Comparison of ENCODE assay signal across 9 cellular contexts in the genomic region with DNA sequence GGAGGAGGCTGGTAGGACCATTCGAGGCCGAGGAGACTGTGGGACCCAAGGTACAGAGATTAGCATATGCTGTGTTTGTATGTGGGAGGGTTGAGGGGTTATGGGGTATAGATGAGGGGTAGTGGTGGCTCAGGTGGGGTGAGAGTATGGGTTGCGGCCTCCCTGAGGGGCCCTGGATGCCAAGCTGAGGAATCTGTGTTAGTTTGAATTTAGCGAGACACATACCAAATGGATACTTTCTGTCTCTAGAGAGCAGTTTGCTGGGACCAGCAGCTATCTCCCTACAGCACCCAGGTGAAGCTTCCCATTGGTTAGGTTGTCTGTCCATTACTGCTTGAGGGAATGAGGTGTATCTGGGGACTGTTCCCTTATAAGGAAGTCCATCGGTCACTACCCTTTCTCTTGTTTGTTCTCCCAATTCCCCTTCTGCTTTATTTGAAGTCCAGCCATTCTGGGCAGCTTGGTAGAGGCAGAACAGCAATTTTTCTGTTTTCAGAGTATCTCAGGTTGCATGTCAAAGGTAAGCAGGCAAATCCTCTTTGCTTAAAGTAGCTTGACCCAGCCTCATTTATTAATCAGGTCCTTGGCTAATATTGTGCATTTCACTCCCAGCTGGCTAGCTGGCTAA. TPM values are rescaled to one million over a fixed set of nuclear protein-coding genes. Genes with fewer than 3 reads are reported as not detected.
DNase-seq lines count a peak whose midpoint lies in the region; ATAC-seq and TF ChIP-seq lines count a peak whose summit lies in the region.
"Had no signal": no experiment of that assay in that cellular context is flagged by ENCODE, and none has a peak within 500 bp of the region (broad histone marks: within the 10 kb centered on the region; RNA-seq: fewer than 3 reads in every experiment).

No MANE protein-coding gene starts in this region.

- peaks cover under 1 to 20% of the 10 kb centered on the region in 2 donors for H3K36me3 Mint-ChIP-seq in CD4-positive, alpha-beta memory T cell
- peaks cover 51% of the 10 kb centered on the region for H3K36me3 Mint-ChIP-seq in dendritic cell treated with granulocyte-macrophage colony-stimulating factor and Interleukin-4, amounts not matched to agents 40 ng/mL and 50 ng/mL, for 4 days (ENCODE audit: low read depth)
- peaks cover under 1% of the 10 kb centered on the region for H3K36me3 Mint-ChIP-seq in nephron progenitor cell (ENCODE audit: low read depth)

- ATAC-seq in HG02938 (IDR thresholded peaks at IDR 0.05; ENCODE audit: unreplicated experiment), result no peak

- no peaks in the 10 kb centered on the region for H3K9me3 ChIP-seq in CD4-positive, alpha-beta memory T cell (ENCODE audit: control insufficient read depth in 1 of 2, low read length in 2 of 2)
- H3K9me3 ChIP-seq in BE2C, result no peaks in the 10 kb centered on the region

- H3K36me3 ChIP-seq in CD4-positive, alpha-beta memory T cell (ENCODE audit: insufficient read depth, low read length), result no peaks in the 10 kb centered on the region
- no peaks in the 10 kb centered on the region for H3K36me3 ChIP-seq in BE2C

- no peak overlapping the region for H3K27ac ChIP-seq in CD4-positive, alpha-beta memory T cell (ENCODE audit: low read depth, low read length)

- intact Hi-C loops in CD4-positive, alpha-beta memory T cell (cut with micrococcal nuclease), result no loop called here
- intact Hi-C loops in dendritic cell treated with granulocyte-macrophage colony-stimulating factor and Interleukin-4, amounts not matched to agents 40 ng/mL and 50 ng/mL, for 4 days (cut with micrococcal nuclease), result no loop called here

- H3K4me1 ChIP-seq in CD4-positive, alpha-beta memory T cell (ENCODE audit: insufficient read depth, low read length), result peaks cover 56% of the 10 kb centered on the region
- H3K4me1 ChIP-seq in BE2C, result peaks cover 8% of the 10 kb centered on the region

- no peak for TF ChIP-seq CTCF in nephron progenitor cell (IDR thresholded peaks at IDR 0.05)
- no peak for TF ChIP-seq CTCF in BE2C (IDR thresholded peaks at IDR 0.05; ENCODE audit: low read depth, low read length)

- CTCF ChIA-PET in CD4-positive, alpha-beta memory T cell (lab: Charles Lee; ENCODE audit: partially characterized antibody), result interaction anchor here (1.5 to 1.6 kb wide), 2 partner anchors 10 to 35 kb away, joined by 3 to 4 read pairs; no protein-coding TSS in a partner anchor

- no peaks in the 10 kb centered on the region for H3K9me3 Mint-ChIP-seq in CD4-positive, alpha-beta memory T cell
- no peaks in the 10 kb centered on the region for H3K9me3 Mint-ChIP-seq in dendritic cell treated with granulocyte-macrophage colony-stimulating factor and Interleukin-4, amounts not matched to agents 40 ng/mL and 50 ng/mL, for 4 days
- H3K9me3 Mint-ChIP-seq in nephron progenitor cell, result no peaks in the 10 kb centered on the region

- DNase-seq in CD4-positive, alpha-beta memory T cell, result no peak
- DNase-seq in NCI-H2196 treated with DMSO at 0.1 percent for 48 hours (lab: John Stamatoyannopoulos, UW; ENCODE audit: unreplicated experiment) (peak; percentile 25), nephron progenitor cell (no peak), putamen (ENCODE audit: low spot score) (no peak), BE2C (no peak), EL (no peak)
- DNase-seq: NCI-H2081 treated with DMSO at 0.1 percent for 48 hours had no signal

- no peak overlapping the region for H3K4me3 ChIP-seq in CD4-positive, alpha-beta memory T cell (ENCODE audit: low read length in 2 of 2)
- H3K4me3 ChIP-seq in BE2C (ENCODE audit: low read depth, low read length), result no peak overlapping the region

- POLR2A ChIA-PET in CD4-positive, alpha-beta memory T cell (lab: Charles Lee; ENCODE audit: partially characterized antibody), result interaction anchor here (0.6 to 1.4 kb wide), 4 partner anchors 14 to 1007 kb away, joined by 3 to 5 read pairs (median 3); a partner anchor contains a TSS

- H3K4me3 Mint-ChIP-seq in CD4-positive, alpha-beta memory T cell, result peak overlapping the region in 3 of 8 donors; percentile 17 to 55 (median 24)
- no peak overlapping the region for H3K4me3 Mint-ChIP-seq in dendritic cell treated with granulocyte-macrophage colony-stimulating factor and Interleukin-4, amounts not matched to agents 40 ng/mL and 50 ng/mL, for 4 days
- no peak overlapping the region for H3K4me3 Mint-ChIP-seq in nephron progenitor cell

- no peaks in the 10 kb centered on the region for H3K27me3 Mint-ChIP-seq in CD4-positive, alpha-beta memory T cell
- no peaks in the 10 kb centered on the region for H3K27me3 Mint-ChIP-seq in dendritic cell treated with granulocyte-macrophage colony-stimulating factor and Interleukin-4, amounts not matched to agents 40 ng/mL and 50 ng/mL, for 4 days
- H3K27me3 Mint-ChIP-seq in nephron progenitor cell (ENCODE audit: low read depth, poor library complexity), result no peaks in the 10 kb centered on the region

- H3K27me3 ChIP-seq in CD4-positive, alpha-beta memory T cell (ENCODE audit: insufficient read depth, low read length), result no peaks in the 10 kb centered on the region
- no peaks in the 10 kb centered on the region for H3K27me3 ChIP-seq in BE2C

- peaks cover 43 to 70% (median 56%) of the 10 kb centered on the region in 4 donors for H3K4me1 Mint-ChIP-seq in CD4-positive, alpha-beta memory T cell
- peaks cover 73% of the 10 kb centered on the region for H3K4me1 Mint-ChIP-seq in dendritic cell treated with granulocyte-macrophage colony-stimulating factor and Interleukin-4, amounts not matched to agents 40 ng/mL and 50 ng/mL, for 4 days (ENCODE audit: low read depth)
- H3K4me1 Mint-ChIP-seq in nephron progenitor cell, result peaks cover 59% of the 10 kb centered on the region

- peak overlapping the region in 6 of 7 donors; percentile 25 to 74 (median 63) for H3K27ac Mint-ChIP-seq in CD4-positive, alpha-beta memory T cell
- H3K27ac Mint-ChIP-seq in dendritic cell treated with granulocyte-macrophage colony-stimulating factor and Interleukin-4, amounts not matched to agents 40 ng/mL and 50 ng/mL, for 4 days, result peak overlapping the region; percentile 25
- H3K27ac Mint-ChIP-seq in nephron progenitor cell, result peak overlapping the region; percentile 6

RNA-seq across cellular contexts. Expression of a gene that starts 15.2 kb away (rescaled TPM):
- 10 to 100 TPM; 53.0 to 54.0 TPM for total RNA-seq in CD4-positive, alpha-beta memory T cell
- 1 to 10 TPM; 1.2 to 5.3 TPM for polyA plus RNA-seq in CD4-positive, alpha-beta memory T cell
- 132 TPM for polyA plus RNA-seq in BE2C (2012; ENCODE audit: insufficient read depth, insufficient read length, low read depth)

Comparison
In these comparisons a context has a peak if more than half of its experiments do, and no peak if none do; other contexts are left out.
1. H3K27ac Mint-ChIP-seq: peak in every context shown above with its lines; median percentile 63 in CD4-positive, alpha-beta memory T cell; 25 in dendritic cell treated with granulocyte-macrophage colony-stimulating factor and Interleukin-4, amounts not matched to agents 40 ng/mL and 50 ng/mL, for 4 days; 6 in nephron progenitor cell.